Comparison of ENCODE assay signal across 8 cellular contexts in genomic region chr5:69368458-69369368, GRCh38. TPM values are rescaled to one million over a fixed set of nuclear protein-coding genes. Genes with fewer than 3 reads are reported as not detected.
DNase-seq lines count a peak whose midpoint lies in the region; ATAC-seq and TF ChIP-seq lines count a peak whose summit lies in the region.

No MANE protein-coding gene starts in this region.

- intact Hi-C loops in natural killer cell (cut with micrococcal nuclease) (loop anchor here (2.0 kb wide), 3 partner anchors 36 to 202 kb away; partner anchors contain the start of genes CCDC125, CCNB1 and CDK7), posterior cingulate gyrus (cut with DNase I) (loop anchor here (1.0 kb wide), 1 partner anchor 274 kb away; the partner anchor contains the start of gene SLC30A5)

- peak overlapping the region; percentile 91 for H3K4me3 ChIP-seq in epithelial cell of proximal tubule (ENCODE audit: low read depth, low read length)

- ATAC-seq in natural killer cell: peak; percentile 24 to 36 (median 31)
- no peak for ATAC-seq in HG02885 (IDR thresholded peaks at IDR 0.05; ENCODE audit: poor library complexity, unreplicated experiment)

- TF ChIP-seq CTCF in epithelial cell of proximal tubule (conservative IDR thresholded peaks at IDR 0.05; ENCODE audit: low read depth, low read length): no peak
- TF ChIP-seq CTCF in natural killer cell (IDR thresholded peaks at IDR 0.05): no peak

- peak; percentile 62 for DNase-seq in activated CD8-positive, alpha-beta memory T cell treated with anti-CD3 and anti-CD28 coated beads for 24 hours
- no peak for DNase-seq in activated CD8-positive, alpha-beta memory T cell treated with anti-CD3 and anti-CD28 coated beads, Interleukin-2, amount 50 U/mL, for 48 hours
- DNase-seq in HS-5 (ENCODE audit: low read depth): peak; percentile 23
- DNase-seq in activated CD4-positive, alpha-beta T cell treated with anti-CD3 and anti-CD28 coated beads, Interleukin-2, amount 50 U/mL, for 4 hours: peak; percentile 31
- DNase-seq in epithelial cell of proximal tubule (ENCODE audit: low read depth): no peak
- no peak for DNase-seq in natural killer cell
- DNase-seq in posterior cingulate gyrus: no peak

- peaks cover 27 to 31% of the 10 kb centered on the region in 2 donors for H3K4me1 Mint-ChIP-seq in natural killer cell

- H3K36me3 Mint-ChIP-seq in natural killer cell: peaks cover 8% of the 10 kb centered on the region

- H3K4me3 Mint-ChIP-seq in natural killer cell: peak overlapping the region; percentile 93

- H3K27ac Mint-ChIP-seq in natural killer cell: peak overlapping the region; percentile 95 to 96

- no peaks in the 10 kb centered on the region for H3K27me3 Mint-ChIP-seq in natural killer cell (ENCODE audit: low read depth in 2 of 2)

- H3K9me3 Mint-ChIP-seq in natural killer cell: no peaks in the 10 kb centered on the region

RNA-seq across cellular contexts. Expression of gene AK6, which starts 0.6 kb away (rescaled TPM):
- total RNA-seq in epithelial cell of proximal tubule (14.8 and 33.0 TPM in 2 replicates), natural killer cell (10 to 100 TPM in 1 of 3 donors, 1 to 10 TPM in 2; 5.8 to 10.8 (median 9.7) TPM)

RNA-seq across cellular contexts. Expression of gene TAF9, which starts 0.6 kb away (rescaled TPM):
- total RNA-seq in epithelial cell of proximal tubule (34.5 and 79.5 TPM in 2 replicates), natural killer cell (10 to 100 TPM; 38.3 to 53.8 (median 46.6) TPM)

RNA-seq across cellular contexts. Expression of gene RAD17, which starts 0.9 kb away (rescaled TPM):
- total RNA-seq in epithelial cell of proximal tubule (12.4 and 19.5 TPM in 2 replicates), natural killer cell (10 to 100 TPM; 24.4 to 34.3 (median 24.6) TPM)

RNA-seq across cellular contexts. Expression of gene CCDC125, which starts 36.1 kb away (rescaled TPM):
- total RNA-seq in epithelial cell of proximal tubule (4.8 and 5.8 TPM in 2 replicates), natural killer cell (10 to 100 TPM in 2 of 3 donors, 1 to 10 TPM in 1; 7.2 to 12.8 (median 12.2) TPM)

RNA-seq across cellular contexts. Expression of gene MARVELD2, which starts 46.2 kb away (rescaled TPM):
- 12.6 and 13.1 TPM in 2 replicates for total RNA-seq in epithelial cell of proximal tubule
- total RNA-seq in natural killer cell: under 1 TPM in 1 of 3 donors, not detected in 2; 0.50 TPM

Comparison
In these comparisons a context has a peak if more than half of its experiments do, and no peak if none do; other contexts are left out.
1. DNase-seq: peak in activated CD8-positive, alpha-beta memory T cell treated with anti-CD3 and anti-CD28 coated beads for 24 hours (single experiment), HS-5 (single experiment) and activated CD4-positive, alpha-beta T cell treated with anti-CD3 and anti-CD28 coated beads, Interleukin-2, amount 50 U/mL, for 4 hours (2 of 2); none in activated CD8-positive, alpha-beta memory T cell treated with anti-CD3 and anti-CD28 coated beads, Interleukin-2, amount 50 U/mL, for 48 hours (single experiment), epithelial cell of proximal tubule (single experiment), natural killer cell (single experiment) and posterior cingulate gyrus (0 of 10).